In genomic region chr2:85908506-85908905, GRCh38 we compare ENCODE assay signal across 15 cellular contexts. TPM values are rescaled to one million over a fixed set of nuclear protein-coding genes. Genes with fewer than 3 reads are reported as not detected.
DNase-seq lines count a peak whose midpoint lies in the region; ATAC-seq, FAIRE-seq and TF ChIP-seq lines count a peak whose summit lies in the region.
"Had no signal": no experiment of that assay in that cellular context is flagged by ENCODE, and none has a peak within 500 bp of the region (broad histone marks: within the 10 kb centered on the region; RNA-seq: fewer than 3 reads in every experiment).

No MANE protein-coding gene starts in this region.

- H3K36me3 Mint-ChIP-seq in Calu3 (ENCODE audit: insufficient read depth, unreplicated experiment) = no peaks in the 10 kb centered on the region
- H3K36me3 Mint-ChIP-seq in naive thymus-derived CD4-positive, alpha-beta T cell = peaks cover 0 to 4% (median 0%) of the 10 kb centered on the region in 5 donors

- peaks cover 43% of the 10 kb centered on the region for H3K27me3 Mint-ChIP-seq in Calu3 (ENCODE audit: unreplicated experiment)
- peaks cover 0 to 4% (median 0%) of the 10 kb centered on the region in 5 donors for H3K27me3 Mint-ChIP-seq in naive thymus-derived CD4-positive, alpha-beta T cell
- H3K27me3 Mint-ChIP-seq: B cell; CD4-positive, alpha-beta T cell; IgD-negative memory B cell had no signal

- H3K9me3 Mint-ChIP-seq in Calu3 (ENCODE audit: low read depth, unreplicated experiment) = no peaks in the 10 kb centered on the region
- H3K9me3 Mint-ChIP-seq in naive thymus-derived CD4-positive, alpha-beta T cell = no peaks in the 10 kb centered on the region
- H3K9me3 Mint-ChIP-seq: CD4-positive, alpha-beta T cell had no signal

- peaks cover 49% of the 10 kb centered on the region for H3K4me1 ChIP-seq in A549
- peaks cover 42 to 76% of the 10 kb centered on the region in 2 donors for H3K4me1 ChIP-seq in thyroid gland
- no peaks in the 10 kb centered on the region for H3K4me1 ChIP-seq in naive thymus-derived CD4-positive, alpha-beta T cell (ENCODE audit: control insufficient read depth in 2 of 2, insufficient read depth in 2 of 2, low read length in 2 of 2)

- no peak for TF ChIP-seq RAD21 in A549 (conservative IDR thresholded peaks at IDR 0.05 in 1 of 2, IDR thresholded peaks at IDR 0.05 in 1 of 2)

- no peaks in the 10 kb centered on the region for H3K4me1 Mint-ChIP-seq in Calu3 (ENCODE audit: low read depth, unreplicated experiment)
- H3K4me1 Mint-ChIP-seq in naive thymus-derived CD4-positive, alpha-beta T cell = peaks cover 0 to 3% (median 0%) of the 10 kb centered on the region in 7 donors

- intact Hi-C loops in thyroid gland (cut with DNase I) (loop anchor here (10.0 kb wide), 1 partner anchor 86 kb away; no protein-coding TSS in a partner anchor), Calu3 (cut with micrococcal nuclease; ENCODE audit: unreplicated experiment) (no loop called here)
- intact Hi-C loops in naive thymus-derived CD4-positive, alpha-beta T cell (cut with micrococcal nuclease) = no loop called here

- POLR2A ChIA-PET in A549 (lab: Yijun Ruan, JAX) = no interaction called here
- POLR2A ChIA-PET in RWPE1 (lab: Yijun Ruan, JAX; ENCODE audit: low non-redundant PET) = no interaction called here
- POLR2A ChIA-PET in naive thymus-derived CD4-positive, alpha-beta T cell (lab: Charles Lee) = interaction anchor here (1.1 to 1.2 kb wide), 2 partner anchors 9 to 128 kb away, joined by 3 read pairs; no protein-coding TSS in a partner anchor

- peak overlapping the region; percentile 12 to 55; a peak in 4 of 6 replicates for H3K27ac ChIP-seq in A549
- H3K27ac ChIP-seq in RWPE1 = peak overlapping the region; percentile 79
- H3K27ac ChIP-seq in epithelial cell of prostate = peak overlapping the region; percentile 79
- peak overlapping the region in 2 of 3 donors; percentile 94 to 96 for H3K27ac ChIP-seq in thyroid gland
- no peak overlapping the region for H3K27ac ChIP-seq in naive thymus-derived CD4-positive, alpha-beta T cell (ENCODE audit: low read depth, low read length)

- H3K4me3 ChIP-seq in A549 (no peak overlapping the region), thyroid gland (replicated peaks in 1 of 3) (no peak overlapping the region)
- H3K4me3 ChIP-seq in naive thymus-derived CD4-positive, alpha-beta T cell (ENCODE audit: low read length) = no peak overlapping the region
- H3K4me3 ChIP-seq: GM12878 had no signal

- no peak overlapping the region for H3K27ac Mint-ChIP-seq in Calu3 (ENCODE audit: unreplicated experiment)
- no peak overlapping the region for H3K27ac Mint-ChIP-seq in naive thymus-derived CD4-positive, alpha-beta T cell
- H3K27ac Mint-ChIP-seq: B cell; CD4-positive, alpha-beta T cell had no signal

- H3K9me3 ChIP-seq in A549 (no peaks in the 10 kb centered on the region), thyroid gland (no peaks in the 10 kb centered on the region)
- H3K9me3 ChIP-seq in naive thymus-derived CD4-positive, alpha-beta T cell (ENCODE audit: control insufficient read depth in 2 of 3, low read length in 3 of 3) = no peaks in the 10 kb centered on the region

- H3K4me2 ChIP-seq in A549 = no peak overlapping the region

- no peaks in the 10 kb centered on the region for H3K27me3 ChIP-seq in thyroid gland
- no peaks in the 10 kb centered on the region for H3K27me3 ChIP-seq in naive thymus-derived CD4-positive, alpha-beta T cell (ENCODE audit: control insufficient read depth in 2 of 2, insufficient read depth in 2 of 2, low read length in 2 of 2)

- no peak for TF ChIP-seq EP300 in A549 (IDR thresholded peaks at IDR 0.05)

- TF ChIP-seq POLR2A in A549 (IDR thresholded peaks at IDR 0.05; ENCODE audit: low read length) (no peak), thyroid gland (IDR thresholded peaks at IDR 0.05) (no peak)

- TF ChIP-seq CTCF in A549 (IDR thresholded peaks at IDR 0.05) (no peak), RWPE1 (conservative IDR thresholded peaks at IDR 0.05; ENCODE audit: low read depth) (no peak), thyroid gland (IDR thresholded peaks at IDR 0.05) (no peak), Calu3 (IDR thresholded peaks at IDR 0.05; ENCODE audit: unreplicated experiment) (no peak)

- CTCF ChIA-PET in A549 (lab: Yijun Ruan, JAX) = interaction anchor here (1.0 to 3.8 kb wide), 6 partner anchors 9 to 172 kb away, joined by 3 to 15 read pairs (median 6); partner anchors contain the start of gene ST3GAL5
- CTCF ChIA-PET in RWPE1 (lab: Yijun Ruan, JAX) = interaction anchor here (0.7 kb wide), 1 partner anchor 19 kb away, joined by 5 read pairs; no protein-coding TSS in a partner anchor
- CTCF ChIA-PET in Calu3 (lab: Charles Lee) = no interaction called here
- CTCF ChIA-PET in naive thymus-derived CD4-positive, alpha-beta T cell (lab: Charles Lee) = interaction anchor here (0.7 kb wide), 1 partner anchor 983 kb away, joined by 3 read pairs; no protein-coding TSS in a partner anchor

- no peak for FAIRE-seq in A549 (lab: Jason Lieb, UNC)
- FAIRE-seq: GM12878, GM18507, H54 had no signal

- no TSS peak for BruUV-seq in Calu3 (replicated peaks; lab: Mats Ljungman, UMichigan)

- no peak for ATAC-seq in A549
- ATAC-seq in naive thymus-derived CD4-positive, alpha-beta T cell = no peak
- ATAC-seq: GM12878 had no signal

- DNase-seq in A549 (ENCODE audit: low read depth in 1 of 2, low spot score in 1 of 2) (no peak), RWPE1 (ENCODE audit: low spot score) (no peak), epithelial cell of prostate (ENCODE audit: low read depth, low spot score) (no peak), thyroid gland (no peak), Calu3 (no peak), NCI-H526 (lab: John Stamatoyannopoulos, UW) (no peak)
- DNase-seq in naive thymus-derived CD4-positive, alpha-beta T cell = no peak
- DNase-seq: C1 segment of cervical spinal cord; CD4-positive, alpha-beta T cell; DMS79 had no signal

- H3K4me3 Mint-ChIP-seq in Calu3 (ENCODE audit: low read depth, unreplicated experiment) = no peak overlapping the region
- H3K4me3 Mint-ChIP-seq in naive thymus-derived CD4-positive, alpha-beta T cell = no peak overlapping the region
- H3K4me3 Mint-ChIP-seq: B cell; CD4-positive, alpha-beta T cell; IgD-negative memory B cell had no signal

- WGBS in A549 (ENCODE audit: missing lambda C conversion rate) = 100% methylated on average over 1 of the region's 1 CpG
- WGBS in thyroid gland, 2 donors = 96 to 100% methylated on average over 1 of the region's 1 CpG

- H3K36me3 ChIP-seq in thyroid gland = no peaks in the 10 kb centered on the region
- H3K36me3 ChIP-seq in naive thymus-derived CD4-positive, alpha-beta T cell (ENCODE audit: control insufficient read depth in 2 of 3, insufficient read depth in 3 of 3, low read length in 3 of 3) = no peaks in the 10 kb centered on the region

TF ChIP-seq in A549, 52 proteins besides CTCF, POLR2A, EP300 and RAD21:
- TF ChIP-seq TFCP2L1 (CRISPR knock-in tag; IDR thresholded peaks at IDR 0.05) (no peak), MAZ (IDR thresholded peaks at IDR 0.05; ENCODE audit: borderline replicate concordance, low read depth, low read length) (no peak), NFE2L2 (conservative IDR thresholded peaks at IDR 0.05; ENCODE audit: low read length) (no peak), PHF8 (IDR thresholded peaks at IDR 0.05; ENCODE audit: borderline replicate concordance, low read depth) (no peak), KDM5A (IDR thresholded peaks at IDR 0.05) (no peak), ELK1 (IDR thresholded peaks at IDR 0.05; ENCODE audit: low read depth, low read length) (no peak), RFX5 (IDR thresholded peaks at IDR 0.05) (no peak), RCOR1 (IDR thresholded peaks at IDR 0.05; ENCODE audit: low read depth, low read length) (no peak), NR3C1 (IDR thresholded peaks at IDR 0.05) (no peak), HEYL (CRISPR knock-in tag; IDR thresholded peaks at IDR 0.05) (no peak), JUN (IDR thresholded peaks at IDR 0.05) (no peak), HOXB5 (CRISPR knock-in tag; IDR thresholded peaks at IDR 0.05) (no peak), RARB (CRISPR knock-in tag; IDR thresholded peaks at IDR 0.05) (no peak), MYC (IDR thresholded peaks at IDR 0.05; ENCODE audit: borderline replicate concordance, low read length) (no peak), ZC3H11A (IDR thresholded peaks at IDR 0.05) (no peak)
- TF ChIP-seq, protein P1, sequence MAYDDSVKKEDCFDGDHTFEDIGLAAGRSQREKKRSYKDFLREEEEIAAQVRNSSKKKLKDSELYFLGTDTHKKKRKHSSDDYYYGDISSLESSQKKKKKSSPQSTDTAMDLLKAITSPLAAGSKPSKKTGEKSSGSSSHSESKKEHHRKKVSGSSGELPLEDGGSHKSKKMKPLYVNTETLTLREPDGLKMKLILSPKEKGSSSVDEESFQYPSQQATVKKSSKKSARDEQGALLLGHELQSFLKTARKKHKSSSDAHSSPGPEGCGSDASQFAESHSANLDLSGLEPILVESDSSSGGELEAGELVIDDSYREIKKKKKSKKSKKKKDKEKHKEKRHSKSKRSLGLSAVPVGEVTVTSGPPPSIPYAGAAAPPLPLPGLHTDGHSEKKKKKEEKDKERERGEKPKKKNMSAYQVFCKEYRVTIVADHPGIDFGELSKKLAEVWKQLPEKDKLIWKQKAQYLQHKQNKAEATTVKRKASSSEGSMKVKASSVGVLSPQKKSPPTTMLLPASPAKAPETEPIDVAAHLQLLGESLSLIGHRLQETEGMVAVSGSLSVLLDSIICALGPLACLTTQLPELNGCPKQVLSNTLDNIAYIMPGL (CRISPR knock-in tag; IDR thresholded peaks at IDR 0.05; ENCODE audit: borderline replicate concordance) = no peak

RNA-seq across cellular contexts. Expression of gene ST3GAL5, which starts 19.7 kb away (rescaled TPM):
- polyA plus RNA-seq in A549 (2011; rRNA removed) (115 and 119 TPM in 2 replicates), A549 (2017; fragmentation: RNase III; extraction: RNeasy Plus Mini Kit Qiagen cat#74134 plus additional on column Dnase treatment) (34.1 to 36.9 TPM (median 35.9 TPM) in 3 replicates)
- polyA plus RNA-seq in A549 (2012; cell fraction: cytosol; rRNA removed) = 48.7 and 50.3 TPM in 2 replicates
- 37.9 and 52.9 TPM in 2 replicates for polyA plus RNA-seq in A549 (2012; cell fraction: nucleus; rRNA removed)
- polyA minus RNA-seq in A549 (2011; rRNA and poly(A)+ RNA removed) = 59.3 and 67.7 TPM in 2 replicates
- total RNA-seq in thyroid gland (100 to 1,000 TPM; 139 to 199 (median 156) TPM), Calu3 (2022) (3.5 and 3.8 TPM in 2 replicates)
- total RNA-seq in naive thymus-derived CD4-positive, alpha-beta T cell = 10 to 100 TPM; 37.9 to 53.6 (median 43.0) TPM
- 10 to 100 TPM; 15.0 to 16.8 TPM for polyA plus RNA-seq in naive thymus-derived CD4-positive, alpha-beta T cell
